ENCODE assay signal across 30 cellular contexts in genomic region chr6:91033964-91034363, GRCh38.
"Had no signal": no experiment of that assay in that cellular context is flagged by ENCODE, and none has a peak within 500 bp of the region (broad histone marks: within the 10 kb centered on the region; RNA-seq: fewer than 3 reads in every experiment).

No MANE protein-coding gene starts in this region.

- H3K9me3 ChIP-seq: ascending aorta, breast epithelium, colonic mucosa had no signal

- H3K4me3 ChIP-seq: ascending aorta, breast epithelium, cardiac muscle cell, colonic mucosa had no signal

- H3K9me3 Mint-ChIP-seq: activated CD4-positive, alpha-beta memory T cell treated with anti-CD3 and anti-CD28 coated beads for 36 hours; activated CD4-positive, alpha-beta T cell treated with anti-CD3 and anti-CD28 coated beads, Interleukin-2, amount 10 ng/mL, durations not matched to agents 24 days and 14 days; activated naive CD4-positive, alpha-beta T cell treated with anti-CD3 and anti-CD28 coated beads, Interleukin-2, amount 10 ng/mL, durations not matched to agents 7 days and 5 days; activated naive CD4-positive, alpha-beta T cell treated with anti-CD3 and anti-CD28 coated beads, Interleukin-2, amount 50 U/mL, for 72 hours; activated naive CD8-positive, alpha-beta T cell treated with anti-CD3 and anti-CD28 coated beads, Interleukin-2, amount 10 ng/mL, durations not matched to agents 7 days and 5 days; activated T-cell treated with anti-CD3 and anti-CD28 coated beads, Interleukin-2, amount 50 U/mL, for 72 hours; brain; T-helper 2 cell treated with Interferon-gamma antibody and Interleukin-4, amounts not matched to agents 5 μg/mL and 100 μg/mL, for 36 hours had no signal

- H3K27me3 ChIP-seq: ascending aorta, breast epithelium, cardiac muscle cell, colonic mucosa had no signal

- H3K4me3 Mint-ChIP-seq: activated CD4-positive, alpha-beta memory T cell treated with anti-CD3 and anti-CD28 coated beads for 36 hours; activated CD4-positive, alpha-beta T cell treated with anti-CD3 and anti-CD28 coated beads for 36 hours; activated CD4-positive, alpha-beta T cell treated with anti-CD3 and anti-CD28 coated beads, Interleukin-2, amount 10 ng/mL, durations not matched to agents 24 days and 14 days; activated CD8-positive, alpha-beta memory T cell treated with anti-CD3 and anti-CD28 coated beads, Interleukin-2, amount 10 ng/mL, durations not matched to agents 7 days and 5 days; activated CD8-positive, alpha-beta T cell treated with anti-CD3 and anti-CD28 coated beads, Interleukin-2, amount 10 ng/mL, durations not matched to agents 7 days and 5 days; activated naive CD4-positive, alpha-beta T cell treated with anti-CD3 and anti-CD28 coated beads, Interleukin-2, amount 10 ng/mL, durations not matched to agents 7 days and 5 days; activated naive CD8-positive, alpha-beta T cell treated with anti-CD3 and anti-CD28 coated beads, Interleukin-2, amount 10 ng/mL, durations not matched to agents 7 days and 5 days; activated T-cell treated with anti-CD3 and anti-CD28 coated beads, Interleukin-2, amount 50 U/mL, for 72 hours; brain; T-helper 17 cell; T-helper 2 cell treated with Interferon-gamma antibody and Interleukin-4, amounts not matched to agents 5 μg/mL and 100 μg/mL, for 36 hours had no signal

- H3K27ac Mint-ChIP-seq: activated CD4-positive, alpha-beta memory T cell treated with anti-CD3 and anti-CD28 coated beads for 36 hours; activated CD4-positive, alpha-beta T cell treated with anti-CD3 and anti-CD28 coated beads for 36 hours; activated CD4-positive, alpha-beta T cell treated with anti-CD3 and anti-CD28 coated beads, Interleukin-2, amount 10 ng/mL, durations not matched to agents 24 days and 14 days; activated CD8-positive, alpha-beta memory T cell treated with anti-CD3 and anti-CD28 coated beads, Interleukin-2, amount 10 ng/mL, durations not matched to agents 7 days and 5 days; activated CD8-positive, alpha-beta T cell treated with anti-CD3 and anti-CD28 coated beads, Interleukin-2, amount 10 ng/mL, durations not matched to agents 7 days and 5 days; activated naive CD4-positive, alpha-beta T cell treated with anti-CD3 and anti-CD28 coated beads, Interleukin-2, amount 10 ng/mL, durations not matched to agents 7 days and 5 days; activated naive CD4-positive, alpha-beta T cell treated with anti-CD3 and anti-CD28 coated beads, Interleukin-2, amount 50 U/mL, for 72 hours; activated naive CD8-positive, alpha-beta T cell treated with anti-CD3 and anti-CD28 coated beads, Interleukin-2, amount 10 ng/mL, durations not matched to agents 7 days and 5 days; activated T-cell treated with anti-CD3 and anti-CD28 coated beads, Interleukin-2, amount 50 U/mL, for 72 hours; brain; T-helper 17 cell; T-helper 2 cell treated with Interferon-gamma antibody and Interleukin-4, amounts not matched to agents 5 μg/mL and 100 μg/mL, for 36 hours had no signal

- H3K36me3 ChIP-seq: ascending aorta, breast epithelium, cardiac muscle cell, colonic mucosa, WERI-Rb-1 had no signal

- DNase-seq: activated CD4-positive, alpha-beta memory T cell treated with anti-CD3 and anti-CD28 coated beads for 36 hours; activated CD4-positive, alpha-beta T cell treated with anti-CD3 and anti-CD28 coated beads for 36 hours; activated CD4-positive, alpha-beta T cell treated with anti-CD3 and anti-CD28 coated beads, Interleukin-2, amount 10 ng/mL, durations not matched to agents 24 days and 14 days; activated CD4-positive, CD25-positive, alpha-beta regulatory T cell; activated CD4-positive, CD25-positive, alpha-beta regulatory T cell treated with anti-CD3 and anti-CD28 coated beads, Interleukin-2, amount 50 U/mL, for 72 hours; activated CD8-positive, alpha-beta memory T cell treated with anti-CD3 and anti-CD28 coated beads, Interleukin-2, amount 10 ng/mL, durations not matched to agents 7 days and 5 days; activated CD8-positive, alpha-beta memory T cell treated with anti-CD3 and anti-CD28 coated beads, Interleukin-2, amount 50 U/mL, for 4 hours; activated CD8-positive, alpha-beta T cell treated with anti-CD3 and anti-CD28 coated beads, Interleukin-2, amount 10 ng/mL, durations not matched to agents 7 days and 5 days; activated gamma-delta T cell; activated naive CD4-positive, alpha-beta T cell; activated naive CD4-positive, alpha-beta T cell treated with anti-CD3 and anti-CD28 coated beads, Interleukin-2, amount 10 ng/mL, durations not matched to agents 7 days and 5 days; activated naive CD8-positive, alpha-beta T cell treated with anti-CD3 and anti-CD28 coated beads, Interleukin-2, amount 10 ng/mL, durations not matched to agents 7 days and 5 days; activated T-cell treated with anti-CD3 and anti-CD28 coated beads, Interleukin-2, amount 50 U/mL, for 1 hour; activated T-cell treated with anti-CD3 and anti-CD28 coated beads, Interleukin-2, amount 50 U/mL, for 72 hours; central memory CD4-positive, alpha-beta T cell; cerebellar nuclear complex; colonic mucosa; effector CD8-positive, alpha-beta T cell; foreskin fibroblast; T-helper 1 cell; T-helper 17 cell; T1000 had no signal

- H3K4me1 Mint-ChIP-seq: activated CD4-positive, alpha-beta T cell treated with anti-CD3 and anti-CD28 coated beads for 36 hours; activated CD4-positive, alpha-beta T cell treated with anti-CD3 and anti-CD28 coated beads, Interleukin-2, amount 10 ng/mL, durations not matched to agents 24 days and 14 days; activated CD8-positive, alpha-beta memory T cell treated with anti-CD3 and anti-CD28 coated beads, Interleukin-2, amount 10 ng/mL, durations not matched to agents 7 days and 5 days; activated naive CD4-positive, alpha-beta T cell treated with anti-CD3 and anti-CD28 coated beads, Interleukin-2, amount 10 ng/mL, durations not matched to agents 7 days and 5 days; activated naive CD8-positive, alpha-beta T cell treated with anti-CD3 and anti-CD28 coated beads, Interleukin-2, amount 10 ng/mL, durations not matched to agents 7 days and 5 days; T-helper 17 cell had no signal

- H3K27me3 Mint-ChIP-seq: activated CD4-positive, alpha-beta T cell treated with anti-CD3 and anti-CD28 coated beads, Interleukin-2, amount 10 ng/mL, durations not matched to agents 24 days and 14 days; activated naive CD4-positive, alpha-beta T cell treated with anti-CD3 and anti-CD28 coated beads, Interleukin-2, amount 10 ng/mL, durations not matched to agents 7 days and 5 days had no signal

- ATAC-seq: activated CD4-positive, alpha-beta T cell treated with anti-CD3 and anti-CD28 coated beads for 36 hours; activated CD8-positive, alpha-beta memory T cell treated with anti-CD3 and anti-CD28 coated beads, Interleukin-2, amount 10 ng/mL, durations not matched to agents 7 days and 5 days; activated CD8-positive, alpha-beta T cell treated with anti-CD3 and anti-CD28 coated beads, Interleukin-2, amount 10 ng/mL, durations not matched to agents 7 days and 5 days; activated naive CD4-positive, alpha-beta T cell treated with anti-CD3 and anti-CD28 coated beads, Interleukin-2, amount 50 U/mL, for 72 hours; activated T-cell treated with anti-CD3 and anti-CD28 coated beads, Interleukin-2, amount 50 U/mL, for 72 hours; esophagus mucosa; T-helper 17 cell had no signal

- H3K27ac ChIP-seq: ascending aorta, breast epithelium, cardiac muscle cell, colonic mucosa, WERI-Rb-1 had no signal

- H3K36me3 Mint-ChIP-seq: activated CD4-positive, alpha-beta memory T cell treated with anti-CD3 and anti-CD28 coated beads for 36 hours; activated CD8-positive, alpha-beta memory T cell treated with anti-CD3 and anti-CD28 coated beads, Interleukin-2, amount 10 ng/mL, durations not matched to agents 7 days and 5 days; activated naive CD4-positive, alpha-beta T cell treated with anti-CD3 and anti-CD28 coated beads, Interleukin-2, amount 10 ng/mL, durations not matched to agents 7 days and 5 days; activated naive CD4-positive, alpha-beta T cell treated with anti-CD3 and anti-CD28 coated beads, Interleukin-2, amount 50 U/mL, for 72 hours; activated naive CD8-positive, alpha-beta T cell treated with anti-CD3 and anti-CD28 coated beads, Interleukin-2, amount 10 ng/mL, durations not matched to agents 7 days and 5 days; brain had no signal

- H3K4me1 ChIP-seq: ascending aorta, breast epithelium, colonic mucosa had no signal
